21 cellular contexts compared by ENCODE assay signal in the genomic region with DNA sequence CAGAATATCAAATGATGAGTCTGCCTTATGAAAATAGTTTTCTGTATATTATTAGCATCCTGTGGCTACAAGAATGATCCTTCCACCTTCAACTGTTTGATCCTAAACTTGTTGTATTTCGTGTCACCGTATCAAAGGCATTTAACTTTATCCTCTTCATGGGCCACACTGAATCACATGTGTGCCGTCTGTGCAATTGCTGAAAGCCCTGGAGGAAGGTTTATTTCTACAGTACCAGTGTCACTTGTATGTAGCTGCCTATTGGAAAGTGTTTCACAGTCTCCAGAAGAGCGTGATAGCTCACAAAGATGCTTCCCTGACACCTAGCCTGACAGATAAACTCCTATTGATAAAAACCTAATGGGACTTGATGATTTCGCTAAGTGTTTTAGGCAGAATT.
"Had no signal": no experiment of that assay in that cellular context is flagged by ENCODE, and none has a peak within 500 bp of the region (broad histone marks: within the 10 kb centered on the region; RNA-seq: fewer than 3 reads in every experiment).

No MANE protein-coding gene starts in this region.

- H3K79me2 ChIP-seq: parathyroid adenoma had no signal

- H3K9me3 ChIP-seq: esophagus muscularis mucosa, heart right ventricle had no signal

- H3K27me3 ChIP-seq: cardiac muscle cell, esophagus muscularis mucosa, heart right ventricle had no signal

- H3K4me3 ChIP-seq: cardiac muscle cell, esophagus muscularis mucosa, heart right ventricle, lung had no signal

- H3K27ac ChIP-seq: cardiac muscle cell, parathyroid adenoma had no signal

- H3K9ac ChIP-seq: parathyroid adenoma had no signal

- ATAC-seq: activated CD8-positive, alpha-beta T cell treated with anti-CD3 and anti-CD28 coated beads for 36 hours; activated naive CD8-positive, alpha-beta T cell treated with anti-CD3 and anti-CD28 coated beads, Interleukin-2, amount 50 U/mL, for 24 hours; activated T-cell treated with anti-CD3 and anti-CD28 coated beads, Interleukin-2, amount 50 U/mL, for 4 hours; activated T-helper 17 cell treated with anti-CD3 and anti-CD28 coated beads, Interleukin-2, amount 50 U/mL, for 72 hours; left lobe of liver had no signal

- H2AFZ ChIP-seq: parathyroid adenoma had no signal

- DNase-seq: activated B cell treated with CpG ODN at 0.5 μM for 24 hours; activated CD4-positive, alpha-beta T cell treated with anti-CD3 and anti-CD28 coated beads, Interleukin-2, amount 50 U/mL, for 1 hour; activated CD8-positive, alpha-beta T cell treated with anti-CD3 and anti-CD28 coated beads for 36 hours; activated gamma-delta T cell treated with Interleukin-2 at 50 U/mL for 16 hours; activated naive CD8-positive, alpha-beta T cell treated with anti-CD3 and anti-CD28 coated beads, Interleukin-2, amount 50 U/mL, for 24 hours; activated T-cell treated with anti-CD3 and anti-CD28 coated beads, Interleukin-2, amount 50 U/mL, for 4 hours; cerebellar nuclear complex; foreskin melanocyte; heart right ventricle; kidney glomerular epithelial cell; naive B cell; right cardiac atrium; stimulated activated CD4-positive, alpha-beta T cell treated with anti-CD3 and anti-CD28 coated beads, Interleukin-2, amount 100 ng/mL, for 48 hours; stimulated activated naive CD4-positive, alpha-beta T cell treated with Interleukin-2 at 50 U/mL for 16 hours; trophoblast cell had no signal

- H3K36me3 ChIP-seq: cardiac muscle cell, esophagus muscularis mucosa, heart right ventricle had no signal
